8 cellular contexts compared by ENCODE assay signal in the genomic region with DNA sequence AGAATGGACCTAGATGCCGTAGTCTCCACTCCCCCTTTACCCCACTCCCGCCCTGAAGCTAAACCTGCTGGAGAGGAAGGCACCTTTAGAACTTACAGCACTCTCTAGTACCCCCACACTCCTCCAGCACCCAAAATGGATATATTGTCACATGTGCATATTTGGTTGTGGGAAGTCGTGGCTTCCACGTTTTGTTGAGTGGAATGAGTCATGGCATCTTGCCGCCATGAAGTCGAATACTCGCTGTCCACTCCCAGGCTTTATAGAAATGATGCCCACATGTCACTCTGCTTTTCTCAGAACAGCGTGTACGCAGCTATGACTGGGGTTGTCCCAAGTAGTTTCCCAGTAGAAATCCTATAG. TPM values are rescaled to one million over a fixed set of nuclear protein-coding genes. Genes with fewer than 3 reads are reported as not detected.
A peak's percentile ranks its signal among the peaks of the same experiment; 100 is the strongest.
DNase-seq lines count a peak whose midpoint lies in the region; ATAC-seq and TF ChIP-seq lines count a peak whose summit lies in the region.

No MANE protein-coding gene starts in this region.

- no peak for TF ChIP-seq CTCF in Calu3 (IDR thresholded peaks at IDR 0.05; ENCODE audit: unreplicated experiment)
- no peak for TF ChIP-seq CTCF in left lung (IDR thresholded peaks at IDR 0.05)

- H3K4me1 ChIP-seq in left lung, result peaks cover 18 to 50% of the 10 kb centered on the region in 2 donors

- peaks cover 0 to 22% of the 10 kb centered on the region in 2 donors for H3K36me3 ChIP-seq in left lung

- peak overlapping the region; percentile 83 to 88 for H3K4me3 ChIP-seq in left lung

- H3K27me3 ChIP-seq in left lung, result no peaks in the 10 kb centered on the region

- H3K27me3 Mint-ChIP-seq in Calu3 (ENCODE audit: unreplicated experiment) (no peaks in the 10 kb centered on the region), T-helper 17 cell (no peaks in the 10 kb centered on the region)

- H3K36me3 Mint-ChIP-seq in Calu3 (ENCODE audit: insufficient read depth, unreplicated experiment), result peaks cover 38% of the 10 kb centered on the region
- H3K36me3 Mint-ChIP-seq in T-helper 17 cell (ENCODE audit: low read depth), result peaks cover 9% of the 10 kb centered on the region

- DNase-seq in Calu3 (peak; percentile 6), HS-27A (ENCODE audit: low read depth) (peak; percentile 51), T-helper 17 cell (peak; percentile 4 to 26 (median 11)), cerebellum (ENCODE audit: low spot score) (peak; percentile 40), left lung (no peak), GDM1 (lab: John Stamatoyannopoulos, UW) (no peak)
- DNase-seq in stimulated activated CD4-positive, alpha-beta T cell treated with anti-CD3 and anti-CD28 coated beads, TNF-alpha, amount 100 ng/mL, for 48 hours (ENCODE audit: low read depth in 3 of 3), result peak; percentile 14 to 17 (median 15)

- H3K4me1 Mint-ChIP-seq in Calu3 (ENCODE audit: low read depth, unreplicated experiment) (peaks cover 11% of the 10 kb centered on the region), T-helper 17 cell (peaks cover 29% of the 10 kb centered on the region)

- CTCF ChIA-PET in Calu3 (lab: Charles Lee), result no interaction called here

- BruUV-seq in Calu3 (replicated peaks; lab: Mats Ljungman, UMichigan), result TSS peak; percentile 50

- H3K4me3 Mint-ChIP-seq in Calu3 (ENCODE audit: low read depth, unreplicated experiment), result peak overlapping the region; percentile 86
- H3K4me3 Mint-ChIP-seq in T-helper 17 cell, result peak overlapping the region; percentile 95

- H3K27ac Mint-ChIP-seq in Calu3 (ENCODE audit: unreplicated experiment) (peak overlapping the region; percentile 94), T-helper 17 cell (peak overlapping the region; percentile 96)

- no peaks in the 10 kb centered on the region for H3K9me3 Mint-ChIP-seq in Calu3 (ENCODE audit: low read depth, unreplicated experiment)

- H3K9me3 ChIP-seq in T-helper 17 cell (ENCODE audit: control insufficient read depth, low read length, poor library complexity, severe bottlenecking), result no peaks in the 10 kb centered on the region
- peaks cover 0 to 6% of the 10 kb centered on the region in 2 donors for H3K9me3 ChIP-seq in left lung

- H3K27ac ChIP-seq in left lung, result peak overlapping the region; percentile 92 to 95

- ATAC-seq in GM19467 (IDR thresholded peaks at IDR 0.05; ENCODE audit: unreplicated experiment) (peak; percentile 13), T-helper 17 cell (peak; percentile 42), left lung (peak; percentile 65)

- intact Hi-C loops in Calu3 (cut with micrococcal nuclease; ENCODE audit: unreplicated experiment), result no loop called here
- intact Hi-C loops in left lung (cut with DNase I), result no loop called here

RNA-seq across cellular contexts. Expression of gene ABCE1, which starts 0.5 kb away (rescaled TPM):
- total RNA-seq in Calu3 (2022) (67.4 and 69.5 TPM in 2 replicates), T-helper 17 cell (10 to 100 TPM; 39.6 to 43.4 TPM), cerebellum (92.1 TPM), left lung (10 to 100 TPM; 35.1 to 65.9 TPM)

RNA-seq across cellular contexts. Expression of gene ANAPC10, which starts 0.7 kb away (rescaled TPM):
- total RNA-seq in Calu3 (2022) (14.1 and 20.4 TPM in 2 replicates), T-helper 17 cell (10 to 100 TPM; 22.2 to 22.7 TPM), cerebellum (43.0 TPM), left lung (10 to 100 TPM; 16.0 to 22.7 TPM)

Comparison
In these comparisons a context has a peak if more than half of its experiments do, and no peak if none do; other contexts are left out.
1. DNase-seq: peak in Calu3 (single experiment), HS-27A (single experiment), T-helper 17 cell (3 of 3), cerebellum (single experiment) and stimulated activated CD4-positive, alpha-beta T cell treated with anti-CD3 and anti-CD28 coated beads, TNF-alpha, amount 100 ng/mL, for 48 hours (3 of 3); none in left lung (0 of 2) and GDM1 (single experiment).
2. ATAC-seq: peak in every context shown above with its lines; median percentile 65 in left lung; 42 in T-helper 17 cell; 13 in GM19467.